In genomic region chr19:21907516-21907915, GRCh38 we compare ENCODE assay signal across 8 cellular contexts.
"Had no signal": no experiment of that assay in that cellular context is flagged by ENCODE, and none has a peak within 500 bp of the region (broad histone marks: within the 10 kb centered on the region; RNA-seq: fewer than 3 reads in every experiment).

No MANE protein-coding gene starts in this region.

- H2AFZ ChIP-seq: GM23248, GM23338 had no signal

- H3K9me3 ChIP-seq: HAP-1 had no signal

- H3K36me3 ChIP-seq: HAP-1 had no signal

- H3K4me2 ChIP-seq: GM23338 had no signal

- DNase-seq: GM23248, GOT3, H7, H9, HCEC 1CT, HFFc6 had no signal

- H3K9ac ChIP-seq: GM23248 had no signal

- H3K4me3 ChIP-seq: GM23248, GM23338, HAP-1 had no signal

- H3K27ac ChIP-seq: GM23248 had no signal

- H3K4me1 ChIP-seq: HAP-1 had no signal
